ENCODE assay signal across 14 cellular contexts in genomic region chr17:71828182-71828596, GRCh38.
DNase-seq lines count a peak whose midpoint lies in the region; FAIRE-seq and TF ChIP-seq lines count a peak whose summit lies in the region.
"Had no signal": no experiment of that assay in that cellular context is flagged by ENCODE, and none has a peak within 500 bp of the region (broad histone marks: within the 10 kb centered on the region; RNA-seq: fewer than 3 reads in every experiment).

No MANE protein-coding gene starts in this region.

- no peaks in the 10 kb centered on the region for H3K9me3 Mint-ChIP-seq in astrocyte (ENCODE audit: unreplicated experiment)
- H3K9me3 Mint-ChIP-seq: dendritic cell treated with granulocyte-macrophage colony-stimulating factor and Interleukin-4, amounts not matched to agents 40 ng/mL and 50 ng/mL, for 4 days had no signal

- no peak for TF ChIP-seq POLR2A in sigmoid colon (IDR thresholded peaks at IDR 0.05)

- no peak overlapping the region for H3K4me3 Mint-ChIP-seq in astrocyte (ENCODE audit: unreplicated experiment)
- H3K4me3 Mint-ChIP-seq: dendritic cell treated with granulocyte-macrophage colony-stimulating factor and Interleukin-4, amounts not matched to agents 40 ng/mL and 50 ng/mL, for 4 days had no signal

- H2AFZ ChIP-seq in astrocyte (ENCODE audit: low read depth, low read length) = peak overlapping the region; percentile 14

- no peak for TF ChIP-seq EP300 in sigmoid colon (IDR thresholded peaks at IDR 0.05)

- H3K27ac Mint-ChIP-seq in astrocyte (ENCODE audit: unreplicated experiment) = peak overlapping the region; percentile 30
- H3K27ac Mint-ChIP-seq: dendritic cell treated with granulocyte-macrophage colony-stimulating factor and Interleukin-4, amounts not matched to agents 40 ng/mL and 50 ng/mL, for 4 days had no signal

- no peak overlapping the region for H3K9ac ChIP-seq in astrocyte (ENCODE audit: low read length)
- H3K9ac ChIP-seq: BLaER1 treated with 17β-estradiol and CSF1 and Interleukin-3, amounts not matched to agents 10 nM and 100 nM had no signal

- DNase-seq in BE2C (peak; percentile 78), NCI-H1436 treated with DMSO at 0.1 percent for 48 hours (lab: John Stamatoyannopoulos, UW) (peak; percentile 88), astrocyte (ENCODE audit: low read depth) (peak; percentile 75), left kidney (ENCODE audit: low read depth, low spot score) (peak; percentile 49), sigmoid colon (no peak), NOMO-1 (lab: John Stamatoyannopoulos, UW; ENCODE audit: unreplicated experiment in 2 of 2) (no peak), NAMALWA (ENCODE audit: low spot score) (no peak), amniotic stem cell (lab: John Stamatoyannopoulos, UW) (no peak)
- DNase-seq: stimulated activated CD4-positive, alpha-beta T cell treated with anti-CD3 and anti-CD28 coated beads, Interleukin-1b, Interleukin-23, amount 100 ng/mL, for 48 hours; uterus had no signal

- no peaks in the 10 kb centered on the region for H3K27me3 ChIP-seq in BE2C
- no peaks in the 10 kb centered on the region for H3K27me3 ChIP-seq in astrocyte (ENCODE audit: insufficient read depth, low read length)
- H3K27me3 ChIP-seq in sigmoid colon = peaks cover 0 to 7% (median 7%) of the 10 kb centered on the region in 3 donors
- H3K27me3 ChIP-seq: BLaER1 treated with 17β-estradiol and CSF1 and Interleukin-3, amounts not matched to agents 10 nM and 100 nM; uterus had no signal

- FAIRE-seq in astrocyte (lab: Jason Lieb, UNC) = no peak
- FAIRE-seq: GM18507, H54 had no signal

- H3K4me3 ChIP-seq in BE2C (ENCODE audit: low read depth, low read length) (peak overlapping the region; percentile 6; the same call in 1 of the 2 replicates), astrocyte (ENCODE audit: insufficient read depth, low read depth, low read length) (no peak overlapping the region), sigmoid colon (no peak overlapping the region)
- H3K4me3 ChIP-seq: BLaER1 treated with 17β-estradiol and CSF1 and Interleukin-3, amounts not matched to agents 10 nM and 100 nM; uterus had no signal

- TF ChIP-seq CTCF in BE2C (IDR thresholded peaks at IDR 0.05; ENCODE audit: low read depth, low read length) (no peak), astrocyte (IDR thresholded peaks at IDR 0.05; ENCODE audit: insufficient read depth, low read depth, low read length) (no peak), sigmoid colon (IDR thresholded peaks at IDR 0.05) (no peak)

- H3K4me1 ChIP-seq in BE2C = peaks cover 18% of the 10 kb centered on the region
- no peaks in the 10 kb centered on the region for H3K4me1 ChIP-seq in astrocyte (ENCODE audit: insufficient read depth, low read length)
- peaks cover 0 to 9% (median 4%) of the 10 kb centered on the region in 4 donors for H3K4me1 ChIP-seq in sigmoid colon
- H3K4me1 ChIP-seq: BLaER1 treated with 17β-estradiol and CSF1 and Interleukin-3, amounts not matched to agents 10 nM and 100 nM; uterus had no signal

- 32 to 53% methylated on average over 5 of the region's 5 CpGs for WGBS in sigmoid colon, 2 donors

- no peaks in the 10 kb centered on the region for H3K36me3 ChIP-seq in BE2C
- no peaks in the 10 kb centered on the region for H3K36me3 ChIP-seq in astrocyte (ENCODE audit: insufficient read depth, low read length)
- no peaks in the 10 kb centered on the region for H3K36me3 ChIP-seq in sigmoid colon
- H3K36me3 ChIP-seq: BLaER1 treated with 17β-estradiol and CSF1 and Interleukin-3, amounts not matched to agents 10 nM and 100 nM; uterus had no signal

- H3K36me3 Mint-ChIP-seq in astrocyte (ENCODE audit: low read depth, unreplicated experiment) = no peaks in the 10 kb centered on the region

- H4K20me1 ChIP-seq in astrocyte (ENCODE audit: insufficient read depth, low read length) = no peaks in the 10 kb centered on the region
- H4K20me1 ChIP-seq: BLaER1 treated with 17β-estradiol and CSF1 and Interleukin-3, amounts not matched to agents 10 nM and 100 nM had no signal

- no peak overlapping the region for H3K4me2 ChIP-seq in astrocyte (ENCODE audit: low read length)
- H3K4me2 ChIP-seq: BLaER1 treated with 17β-estradiol and CSF1 and Interleukin-3, amounts not matched to agents 10 nM and 100 nM had no signal

- no peak overlapping the region for H3K27ac ChIP-seq in astrocyte (ENCODE audit: low read depth, low read length)
- no peak overlapping the region for H3K27ac ChIP-seq in sigmoid colon
- H3K27ac ChIP-seq: BLaER1 treated with 17β-estradiol and CSF1 and Interleukin-3, amounts not matched to agents 10 nM and 100 nM; uterus had no signal

- intact Hi-C loops in sigmoid colon (cut with DNase I) = no loop called here

- H3K9me3 ChIP-seq in BE2C = no peaks in the 10 kb centered on the region
- H3K9me3 ChIP-seq in astrocyte (ENCODE audit: insufficient read depth, low read depth, low read length) = no peaks in the 10 kb centered on the region
- H3K9me3 ChIP-seq in sigmoid colon = no peaks in the 10 kb centered on the region
- H3K9me3 ChIP-seq: BLaER1 treated with 17β-estradiol and CSF1 and Interleukin-3, amounts not matched to agents 10 nM and 100 nM; uterus had no signal

- peaks cover 12% of the 10 kb centered on the region for H3K4me1 Mint-ChIP-seq in astrocyte (ENCODE audit: low read depth, unreplicated experiment)

- no peaks in the 10 kb centered on the region for H3K27me3 Mint-ChIP-seq in astrocyte (ENCODE audit: low read depth, unreplicated experiment)
- H3K27me3 Mint-ChIP-seq: dendritic cell treated with granulocyte-macrophage colony-stimulating factor and Interleukin-4, amounts not matched to agents 40 ng/mL and 50 ng/mL, for 4 days had no signal

- no peaks in the 10 kb centered on the region for H3K79me2 ChIP-seq in astrocyte (ENCODE audit: insufficient read depth, low read length)

Comparison
In these comparisons a context has a peak if more than half of its experiments do, and no peak if none do; other contexts are left out.
1. DNase-seq: peak in BE2C (single experiment), NCI-H1436 treated with DMSO at 0.1 percent for 48 hours (single experiment), astrocyte (single experiment) and left kidney (single experiment); none in sigmoid colon (single experiment), NOMO-1 (0 of 2), NAMALWA (single experiment) and amniotic stem cell (single experiment).